ENCODE assay signal across 8 cellular contexts in the genomic region with DNA sequence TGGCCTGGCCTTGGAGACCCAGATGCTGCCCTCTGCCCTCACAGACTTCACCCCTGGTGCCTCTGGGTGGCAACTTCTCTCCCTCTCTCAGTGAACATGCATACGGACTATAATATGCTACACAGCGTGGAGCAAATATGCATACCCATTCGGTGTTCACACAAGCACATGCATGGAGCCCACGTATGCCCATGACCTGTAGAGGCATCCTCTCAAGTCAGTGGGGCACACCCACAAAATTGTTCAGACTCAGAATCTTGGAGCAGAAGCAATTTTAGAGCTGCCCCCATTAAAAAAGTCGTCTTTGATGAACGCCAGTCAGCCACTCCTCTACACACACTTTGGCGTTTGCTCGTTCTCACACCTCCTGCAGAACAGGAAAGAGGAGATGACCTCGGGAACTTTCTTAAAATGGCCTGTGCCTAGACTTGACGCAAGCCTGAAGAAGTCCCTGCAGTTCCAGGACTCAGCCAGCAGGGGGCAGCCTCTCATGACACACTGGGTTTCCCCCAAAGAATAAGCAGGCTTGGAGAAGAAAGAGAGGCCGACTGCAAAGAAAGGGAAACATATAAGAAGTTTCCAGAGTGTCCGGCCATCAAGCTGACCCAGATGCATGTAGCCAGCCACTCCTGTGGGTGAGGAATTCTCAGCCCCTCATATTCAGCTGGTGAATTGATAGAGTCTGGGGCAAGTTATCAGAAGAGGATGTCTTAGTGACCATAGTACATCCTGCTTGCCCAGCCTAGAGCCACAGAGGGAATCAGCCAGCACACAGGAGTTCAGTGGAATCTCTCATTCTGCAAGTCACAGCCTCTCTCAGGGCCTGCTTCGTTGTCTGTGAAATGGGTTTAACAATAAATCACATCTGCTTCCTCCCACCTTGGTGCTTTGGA. TPM values are rescaled to one million over a fixed set of nuclear protein-coding genes. Genes with fewer than 3 reads are reported as not detected.
DNase-seq lines count a peak whose midpoint lies in the region; ATAC-seq and TF ChIP-seq lines count a peak whose summit lies in the region.

No MANE protein-coding gene starts in this region.

- DNase-seq in SKM-1 treated with dmso at 0.1 percent for 144 hours (lab: John Stamatoyannopoulos, UW; ENCODE audit: unreplicated experiment), result peak; percentile 22
- DNase-seq in SKM-1 (lab: John Stamatoyannopoulos, UW; ENCODE audit: unreplicated experiment), result no peak
- peak; percentile 85 for DNase-seq in activated T-cell treated with anti-CD3 and anti-CD28 coated beads, Interleukin-2, amount 50 U/mL, for 24 hours
- peak; percentile 30 to 69 for DNase-seq in fibroblast of lung (ENCODE audit: low read depth in 2 of 2)
- DNase-seq in neural progenitor cell (ENCODE audit: low spot score), result peak; percentile 68
- peak; percentile 60 to 66 for DNase-seq in stimulated activated naive CD8-positive, alpha-beta T cell treated with anti-CD3 and anti-CD28 coated beads, Interleukin-15, amount 100 ng/mL, for 72 hours

- H2AFZ ChIP-seq in OCI-LY3 (ENCODE audit: low read depth, low read length), result peak overlapping the region; percentile 61
- H2AFZ ChIP-seq in fibroblast of lung (ENCODE audit: low read length), result no peak overlapping the region
- peak overlapping the region; percentile 63 for H2AFZ ChIP-seq in neural progenitor cell (replicated peaks)

- no peak overlapping the region for H3K9ac ChIP-seq in OCI-LY3 (ENCODE audit: low read length)
- H3K9ac ChIP-seq in fibroblast of lung (ENCODE audit: insufficient read depth, low read length), result no peak overlapping the region
- H3K9ac ChIP-seq in neural progenitor cell, result no peak overlapping the region

- TF ChIP-seq CTCF in OCI-LY3 (IDR thresholded peaks at IDR 0.05; ENCODE audit: low read depth, low read length) (peak; percentile 80), fibroblast of lung (conservative IDR thresholded peaks at IDR 0.05 in 1 of 2, IDR thresholded peaks at IDR 0.05 in 1 of 2; ENCODE audit: low read depth in 1 of 2, low read length in 2 of 2) (peak; percentile 78 to 89), neural progenitor cell (IDR thresholded peaks at IDR 0.05) (peak; percentile 82)

- peaks cover 18% of the 10 kb centered on the region for H3K27me3 Mint-ChIP-seq in activated T-cell treated with anti-CD3 and anti-CD28 coated beads, Interleukin-2, amount 50 U/mL, for 24 hours
- peaks cover 17% of the 10 kb centered on the region for H3K27me3 Mint-ChIP-seq in neural progenitor cell (ENCODE audit: insufficient read depth, low read depth)
- H3K27me3 Mint-ChIP-seq in stimulated activated naive CD8-positive, alpha-beta T cell treated with anti-CD3 and anti-CD28 coated beads, Interleukin-15, amount 100 ng/mL, for 72 hours, result no peaks in the 10 kb centered on the region

- H4K20me1 ChIP-seq in OCI-LY3 (ENCODE audit: insufficient read depth, low read length) (no peaks in the 10 kb centered on the region), fibroblast of lung (ENCODE audit: control insufficient read depth, extremely low read depth, insufficient read depth, low read length) (no peaks in the 10 kb centered on the region), neural progenitor cell (ENCODE audit: low read depth) (no peaks in the 10 kb centered on the region)

- H3K36me3 Mint-ChIP-seq in activated T-cell treated with anti-CD3 and anti-CD28 coated beads, Interleukin-2, amount 50 U/mL, for 24 hours (ENCODE audit: low read depth), result no peaks in the 10 kb centered on the region
- no peaks in the 10 kb centered on the region for H3K36me3 Mint-ChIP-seq in neural progenitor cell

- no peaks in the 10 kb centered on the region for H3K4me1 ChIP-seq in OCI-LY3 (ENCODE audit: low read length)
- peaks cover 2% of the 10 kb centered on the region for H3K4me1 ChIP-seq in fibroblast of lung (ENCODE audit: control insufficient read depth, extremely low read depth, insufficient read depth, low read length)
- no peaks in the 10 kb centered on the region for H3K4me1 ChIP-seq in neural progenitor cell

- no peak overlapping the region for H3K27ac Mint-ChIP-seq in activated T-cell treated with anti-CD3 and anti-CD28 coated beads, Interleukin-2, amount 50 U/mL, for 24 hours
- peak overlapping the region; percentile 33 for H3K27ac Mint-ChIP-seq in neural progenitor cell
- peak overlapping the region in 1 of 2 donors; percentile 78 for H3K27ac Mint-ChIP-seq in stimulated activated naive CD8-positive, alpha-beta T cell treated with anti-CD3 and anti-CD28 coated beads, Interleukin-15, amount 100 ng/mL, for 72 hours

- H3K4me3 Mint-ChIP-seq in activated T-cell treated with anti-CD3 and anti-CD28 coated beads, Interleukin-2, amount 50 U/mL, for 24 hours, result no peak overlapping the region
- H3K4me3 Mint-ChIP-seq in neural progenitor cell, result no peak overlapping the region
- H3K4me3 Mint-ChIP-seq in stimulated activated naive CD8-positive, alpha-beta T cell treated with anti-CD3 and anti-CD28 coated beads, Interleukin-15, amount 100 ng/mL, for 72 hours, result no peak overlapping the region

- H3K9me3 Mint-ChIP-seq in activated T-cell treated with anti-CD3 and anti-CD28 coated beads, Interleukin-2, amount 50 U/mL, for 24 hours, result no peaks in the 10 kb centered on the region
- peaks cover 10% of the 10 kb centered on the region for H3K9me3 Mint-ChIP-seq in neural progenitor cell
- H3K9me3 Mint-ChIP-seq in stimulated activated naive CD8-positive, alpha-beta T cell treated with anti-CD3 and anti-CD28 coated beads, Interleukin-15, amount 100 ng/mL, for 72 hours, result no peaks in the 10 kb centered on the region

- peak; percentile 82 for ATAC-seq in HG03378 (IDR thresholded peaks at IDR 0.05; ENCODE audit: unreplicated experiment)
- ATAC-seq in stimulated activated naive CD8-positive, alpha-beta T cell treated with anti-CD3 and anti-CD28 coated beads, Interleukin-15, amount 100 ng/mL, for 72 hours, result peak; percentile 80

- no peak overlapping the region for H3K27ac ChIP-seq in OCI-LY3 (ENCODE audit: low read length)
- no peak overlapping the region for H3K27ac ChIP-seq in fibroblast of lung (ENCODE audit: insufficient read depth, low read length)
- H3K27ac ChIP-seq in neural progenitor cell, result no peak overlapping the region

- no peak overlapping the region; the same call in 1 of the 2 replicates for H3K4me3 ChIP-seq in OCI-LY3 (ENCODE audit: low read length)
- no peak overlapping the region for H3K4me3 ChIP-seq in fibroblast of lung (replicated peaks in 1 of 4; ENCODE audit: control extremely low read depth in 1 of 4, insufficient read depth in 1 of 4, low read depth in 3 of 4, low read length in 4 of 4)
- H3K4me3 ChIP-seq in neural progenitor cell, result no peak overlapping the region

- H3K9me3 ChIP-seq in OCI-LY3 (ENCODE audit: insufficient read depth, low read length) (no peaks in the 10 kb centered on the region), fibroblast of lung (ENCODE audit: control insufficient read depth, insufficient read depth, low read depth, low read length) (no peaks in the 10 kb centered on the region), neural progenitor cell (ENCODE audit: low read depth) (no peaks in the 10 kb centered on the region)

- H3K79me2 ChIP-seq in OCI-LY3 (ENCODE audit: low read length) (no peaks in the 10 kb centered on the region), fibroblast of lung (ENCODE audit: control insufficient read depth, insufficient read depth, low read length) (no peaks in the 10 kb centered on the region), neural progenitor cell (ENCODE audit: low read depth) (no peaks in the 10 kb centered on the region)

- no peaks in the 10 kb centered on the region for H3K36me3 ChIP-seq in OCI-LY3 (replicated peaks; ENCODE audit: low read depth, low read length)
- no peaks in the 10 kb centered on the region for H3K36me3 ChIP-seq in fibroblast of lung (ENCODE audit: control insufficient read depth, insufficient read depth, low read length)
- H3K36me3 ChIP-seq in neural progenitor cell, result no peaks in the 10 kb centered on the region

- no peaks in the 10 kb centered on the region for H3F3A ChIP-seq in neural progenitor cell (ENCODE audit: low read depth)

- peak overlapping the region; percentile 48 for H3K4me2 ChIP-seq in OCI-LY3 (ENCODE audit: low read length)
- H3K4me2 ChIP-seq in fibroblast of lung (ENCODE audit: extremely low read depth, insufficient read depth, low read length), result no peak overlapping the region
- H3K4me2 ChIP-seq in neural progenitor cell, result no peak overlapping the region

- peaks cover 2% of the 10 kb centered on the region for H3K4me1 Mint-ChIP-seq in activated T-cell treated with anti-CD3 and anti-CD28 coated beads, Interleukin-2, amount 50 U/mL, for 24 hours (ENCODE audit: low read depth)
- H3K4me1 Mint-ChIP-seq in neural progenitor cell, result peaks cover 51% of the 10 kb centered on the region
- peaks cover 6% of the 10 kb centered on the region for H3K4me1 Mint-ChIP-seq in stimulated activated naive CD8-positive, alpha-beta T cell treated with anti-CD3 and anti-CD28 coated beads, Interleukin-15, amount 100 ng/mL, for 72 hours

- H3K27me3 ChIP-seq in OCI-LY3 (ENCODE audit: low read depth, low read length), result no peaks in the 10 kb centered on the region
- H3K27me3 ChIP-seq in fibroblast of lung (ENCODE audit: control insufficient read depth, insufficient read depth, low read length), result no peaks in the 10 kb centered on the region
- no peaks in the 10 kb centered on the region for H3K27me3 ChIP-seq in neural progenitor cell

RNA-seq across cellular contexts. Expression of a gene that starts 17.3 kb away (rescaled TPM):
- 0.17 and 3.6 TPM in 2 replicates for total RNA-seq in fibroblast of lung
- polyA plus RNA-seq in fibroblast of lung, result 0.58 and 2.4 TPM in 2 replicates
- 0.78 and 2.5 TPM in 2 replicates for polyA plus RNA-seq in fibroblast of lung (2012)
- 0.93 and 3.7 TPM in 2 replicates for polyA minus RNA-seq in fibroblast of lung (ENCODE audit: low replicate concordance)
- 0.22 and 0.46 TPM in 2 replicates for total RNA-seq in neural progenitor cell (ENCODE audit: low replicate concordance)
